ENCODE assay signal across 11 cellular contexts in genomic region chr20:63441136-63441776, GRCh38. TPM values are rescaled to one million over a fixed set of nuclear protein-coding genes. Genes with fewer than 3 reads are reported as not detected.
A peak's percentile ranks its signal among the peaks of the same experiment; 100 is the strongest.
DNase-seq lines count a peak whose midpoint lies in the region; ATAC-seq and TF ChIP-seq lines count a peak whose summit lies in the region.
"Had no signal": no experiment of that assay in that cellular context is flagged by ENCODE, and none has a peak within 500 bp of the region (broad histone marks: within the 10 kb centered on the region; RNA-seq: fewer than 3 reads in every experiment).

No MANE protein-coding gene starts in this region.

- H3K27me3 Mint-ChIP-seq in CD4-positive, alpha-beta T cell = no peaks in the 10 kb centered on the region
- H3K27me3 Mint-ChIP-seq in activated CD8-positive, alpha-beta T cell treated with anti-CD3 and anti-CD28 coated beads for 36 hours = peaks cover 6% of the 10 kb centered on the region
- peaks cover 15% of the 10 kb centered on the region for H3K27me3 Mint-ChIP-seq in memory B cell

- intact Hi-C loops in CD4-positive, alpha-beta T cell (cut with DNase I, micrococcal nuclease) = no loop called here
- intact Hi-C loops in activated CD8-positive, alpha-beta T cell treated with anti-CD3 and anti-CD28 coated beads for 36 hours (cut with micrococcal nuclease) = no loop called here
- intact Hi-C loops in Right ventricle myocardium inferior (cut with DNase I) (loop anchor here (5.0 kb wide), 1 partner anchor 136 kb away; no protein-coding TSS in a partner anchor), A673 (cut with micrococcal nuclease; ENCODE audit: unreplicated experiment) (no loop called here)

- peak in 5 of 10 experiments; percentile 11 to 16 (median 12) for DNase-seq in CD4-positive, alpha-beta T cell
- peak; percentile 93 for DNase-seq in activated CD8-positive, alpha-beta T cell treated with anti-CD3 and anti-CD28 coated beads for 36 hours
- no peak for DNase-seq in memory B cell (ENCODE audit: low spot score in 2 of 2)
- no peak for DNase-seq in Right ventricle myocardium inferior (ENCODE audit: missing footprints)
- no peak for DNase-seq in A673 (ENCODE audit: low spot score)
- DNase-seq in HCEC 1CT = no peak
- DNase-seq in kidney tubule cell (ENCODE audit: low spot score) = no peak

- no peaks in the 10 kb centered on the region for H3K4me1 ChIP-seq in A673 (ENCODE audit: insufficient read depth, low read length, poor library complexity, severe bottlenecking)
- H3K4me1 ChIP-seq: esophagus muscularis mucosa had no signal

- no peak overlapping the region for H3K4me3 ChIP-seq in A673 (ENCODE audit: low read depth, low read length, poor library complexity, severe bottlenecking)
- H3K4me3 ChIP-seq: esophagus muscularis mucosa, skin epidermis had no signal

- peak overlapping the region; percentile 75 for H3K4me3 Mint-ChIP-seq in CD4-positive, alpha-beta T cell
- peak overlapping the region; percentile 43 for H3K4me3 Mint-ChIP-seq in activated CD8-positive, alpha-beta T cell treated with anti-CD3 and anti-CD28 coated beads for 36 hours
- no peak overlapping the region for H3K4me3 Mint-ChIP-seq in memory B cell

- no peak overlapping the region for H3K27ac ChIP-seq in CD4-positive, alpha-beta T cell (ENCODE audit: low read depth, low read length)
- H3K27ac ChIP-seq in A673 (ENCODE audit: low read depth, low read length, poor library complexity, severe bottlenecking) = no peak overlapping the region
- H3K27ac ChIP-seq: esophagus muscularis mucosa had no signal

- H3K36me3 Mint-ChIP-seq in CD4-positive, alpha-beta T cell (ENCODE audit: low read depth) = no peaks in the 10 kb centered on the region
- no peaks in the 10 kb centered on the region for H3K36me3 Mint-ChIP-seq in activated CD8-positive, alpha-beta T cell treated with anti-CD3 and anti-CD28 coated beads for 36 hours (ENCODE audit: low read depth)
- H3K36me3 Mint-ChIP-seq in memory B cell = no peaks in the 10 kb centered on the region

- H3K9me3 ChIP-seq in CD4-positive, alpha-beta T cell (ENCODE audit: control insufficient read depth, low read length) = no peaks in the 10 kb centered on the region
- H3K9me3 ChIP-seq in A673 (ENCODE audit: low read depth, low read length, poor library complexity, severe bottlenecking) = no peaks in the 10 kb centered on the region
- H3K9me3 ChIP-seq: esophagus muscularis mucosa had no signal

- H3K27ac Mint-ChIP-seq in CD4-positive, alpha-beta T cell = no peak overlapping the region
- H3K27ac Mint-ChIP-seq in activated CD8-positive, alpha-beta T cell treated with anti-CD3 and anti-CD28 coated beads for 36 hours = peak overlapping the region; percentile 81
- no peak overlapping the region for H3K27ac Mint-ChIP-seq in memory B cell

- POLR2A ChIA-PET in CD4-positive, alpha-beta T cell (lab: Charles Lee) = interaction anchor here (1.2 kb wide), 1 partner anchor 80 kb away, joined by 3 read pairs; the partner anchor contains the start of gene PPDPF
- POLR2A ChIA-PET in activated CD8-positive, alpha-beta T cell treated with anti-CD3 and anti-CD28 coated beads for 36 hours (lab: Charles Lee) = interaction anchor here (1.6 kb wide), 1 partner anchor 80 kb away, joined by 3 read pairs; the partner anchor contains the start of gene PPDPF
- POLR2A ChIA-PET in A673 (lab: Charles Lee; ENCODE audit: low non-redundant PET) = no interaction called here

- no TSS peak for BruUV-seq in A673 (replicated peaks; lab: Mats Ljungman, UMichigan)

- CTCF ChIA-PET in CD4-positive, alpha-beta T cell (lab: Charles Lee) = interaction anchor here (0.5 kb wide), 1 partner anchor 756 kb away, joined by 3 read pairs; no protein-coding TSS in a partner anchor
- CTCF ChIA-PET in activated CD8-positive, alpha-beta T cell treated with anti-CD3 and anti-CD28 coated beads for 36 hours (lab: Charles Lee) = interaction anchor here (0.8 to 1.7 kb wide), 8 partner anchors 8 to 97 kb away, joined by 3 to 6 read pairs (median 4); partner anchors contain the start of gene PTK6
- CTCF ChIA-PET in A673 (lab: Charles Lee) = interaction anchor here (0.6 kb wide), 2 partner anchors 12 to 493 kb away, joined by 3 to 5 read pairs; no protein-coding TSS in a partner anchor

- no peaks in the 10 kb centered on the region for H3K36me3 ChIP-seq in A673 (ENCODE audit: insufficient read depth, low read length, poor library complexity, severe bottlenecking)
- H3K36me3 ChIP-seq: esophagus muscularis mucosa had no signal

- no peak for TF ChIP-seq CTCF in CD4-positive, alpha-beta T cell (IDR thresholded peaks at IDR 0.05)
- no peak for TF ChIP-seq CTCF in activated CD8-positive, alpha-beta T cell treated with anti-CD3 and anti-CD28 coated beads for 36 hours (IDR thresholded peaks at IDR 0.05)
- TF ChIP-seq CTCF in A673 (conservative IDR thresholded peaks at IDR 0.05; ENCODE audit: low read depth, low read length) = no peak

- H3K9me3 Mint-ChIP-seq in CD4-positive, alpha-beta T cell = no peaks in the 10 kb centered on the region
- peaks cover 2% of the 10 kb centered on the region for H3K9me3 Mint-ChIP-seq in activated CD8-positive, alpha-beta T cell treated with anti-CD3 and anti-CD28 coated beads for 36 hours
- peaks cover 7% of the 10 kb centered on the region for H3K9me3 Mint-ChIP-seq in memory B cell

- peaks cover 14% of the 10 kb centered on the region for H3K4me1 Mint-ChIP-seq in CD4-positive, alpha-beta T cell (ENCODE audit: low read depth)
- H3K4me1 Mint-ChIP-seq in activated CD8-positive, alpha-beta T cell treated with anti-CD3 and anti-CD28 coated beads for 36 hours (ENCODE audit: low read depth) = peaks cover 25% of the 10 kb centered on the region
- H3K4me1 Mint-ChIP-seq in memory B cell = peaks cover 9% of the 10 kb centered on the region

- H3K27me3 ChIP-seq in CD4-positive, alpha-beta T cell (ENCODE audit: control insufficient read depth, insufficient read depth, low read length) = no peaks in the 10 kb centered on the region
- H3K27me3 ChIP-seq in A673 (replicated peaks; ENCODE audit: insufficient read depth, low read depth, low read length, poor library complexity) = no peaks in the 10 kb centered on the region

- peak; percentile 65 for ATAC-seq in CD4-positive, alpha-beta T cell (ENCODE audit: poor library complexity)
- ATAC-seq in GM18907 (IDR thresholded peaks at IDR 0.05; ENCODE audit: unreplicated experiment) = peak; percentile 44
- ATAC-seq in activated CD8-positive, alpha-beta T cell treated with anti-CD3 and anti-CD28 coated beads for 36 hours = peak; percentile 88
- ATAC-seq in memory B cell (ENCODE audit: low read depth) = peak; percentile 31
- ATAC-seq in Right ventricle myocardium inferior = no peak

RNA-seq across cellular contexts. Expression of gene KCNQ2, which starts 31.2 kb away (rescaled TPM):
- not detected for total RNA-seq in CD4-positive, alpha-beta T cell
- total RNA-seq in activated CD8-positive, alpha-beta T cell treated with anti-CD3 and anti-CD28 coated beads for 36 hours = not detected
- total RNA-seq in Right ventricle myocardium inferior (1.8 TPM), A673 (2021) (6.6 and 15.1 TPM in 2 replicates)
- total RNA-seq: subcutaneous adipose tissue had no signal

RNA-seq across cellular contexts. Expression of gene EEF1A2, which starts 57.6 kb away (rescaled TPM):
- 1 to 10 TPM in 1 of 2 experiments, under 1 TPM in 1; 0.92 to 1.1 TPM for total RNA-seq in CD4-positive, alpha-beta T cell
- 1 to 10 TPM; 1.4 to 2.2 TPM for total RNA-seq in activated CD8-positive, alpha-beta T cell treated with anti-CD3 and anti-CD28 coated beads for 36 hours
- 1,274 TPM for total RNA-seq in Right ventricle myocardium inferior
- 7.5 and 13.7 TPM in 2 replicates for total RNA-seq in A673 (2021)
- total RNA-seq: subcutaneous adipose tissue had no signal

Comparison
In these comparisons a context has a peak if more than half of its experiments do, and no peak if none do; other contexts are left out.
1. RNA of gene EEF1A2, which starts 57.6 kb away (total RNA-seq): 1,274 TPM in Right ventricle myocardium inferior (single experiment); 7.5 to 13.7 TPM in A673, 1.4 to 2.2 TPM in activated CD8-positive, alpha-beta T cell treated with anti-CD3 and anti-CD28 coated beads for 36 hours and 0.92 to 1.1 TPM in CD4-positive, alpha-beta T cell; every median in the first group is over 10 times any median in the second.